Comparison of ENCODE assay signal across 12 cellular contexts in genomic region chr12:108567974-108568652, GRCh38. TPM values are rescaled to one million over a fixed set of nuclear protein-coding genes. Genes with fewer than 3 reads are reported as not detected.
DNase-seq lines count a peak whose midpoint lies in the region; ATAC-seq and TF ChIP-seq lines count a peak whose summit lies in the region.
"Had no signal": no experiment of that assay in that cellular context is flagged by ENCODE, and none has a peak within 500 bp of the region (broad histone marks: within the 10 kb centered on the region; RNA-seq: fewer than 3 reads in every experiment).

No MANE protein-coding gene starts in this region.

- H4K20me1 ChIP-seq in OCI-LY7 (ENCODE audit: insufficient read depth, low read length) = no peaks in the 10 kb centered on the region

- TF ChIP-seq CTCF in OCI-LY7 (conservative IDR thresholded peaks at IDR 0.05; ENCODE audit: low read length) = no peak

- H3K27me3 Mint-ChIP-seq in T-helper 2 cell treated with Interferon-gamma antibody and Interleukin-4, amounts not matched to agents 5 μg/mL and 100 μg/mL, for 36 hours (ENCODE audit: low read depth) = no peaks in the 10 kb centered on the region
- no peaks in the 10 kb centered on the region for H3K27me3 Mint-ChIP-seq in effector memory CD8-positive, alpha-beta T cell

- peaks cover 22% of the 10 kb centered on the region; the same call in 1 of the 2 replicates for H3K79me2 ChIP-seq in OCI-LY7 (ENCODE audit: insufficient read depth, low read depth, low read length)

- no peak for DNase-seq in T-helper 2 cell treated with Interferon-gamma antibody and Interleukin-4, amounts not matched to agents 5 μg/mL and 100 μg/mL, for 36 hours (ENCODE audit: low spot score)
- DNase-seq in T-helper 2 cell = no peak
- DNase-seq in OCI-LY7 (ENCODE audit: low spot score) = peak; percentile 17
- DNase-seq in effector memory CD8-positive, alpha-beta T cell = no peak
- DNase-seq in stimulated activated effector memory CD8-positive, alpha-beta T cell treated with anti-CD3 and anti-CD28 coated beads, Interleukin-12 subunit alpha, Interleukin-12 subunit beta, amount 100 ng/mL, for 72 hours (ENCODE audit: low spot score in 2 of 2) = no peak
- DNase-seq in SKM-1 treated with dmso at 0.1 percent for 144 hours (lab: John Stamatoyannopoulos, UW; ENCODE audit: unreplicated experiment) = no peak
- DNase-seq in left colon = no peak
- DNase-seq in DMS114 treated with DMSO at 0.1 percent for 48 hours (lab: John Stamatoyannopoulos, UW; ENCODE audit: unreplicated experiment) = no peak
- DNase-seq: OCI-M1 had no signal

- H3K9me3 Mint-ChIP-seq in T-helper 2 cell treated with Interferon-gamma antibody and Interleukin-4, amounts not matched to agents 5 μg/mL and 100 μg/mL, for 36 hours = no peaks in the 10 kb centered on the region
- H3K9me3 Mint-ChIP-seq in effector memory CD8-positive, alpha-beta T cell = no peaks in the 10 kb centered on the region
- H3K9me3 Mint-ChIP-seq in stimulated activated effector memory CD8-positive, alpha-beta T cell treated with anti-CD3 and anti-CD28 coated beads, Interleukin-12 subunit alpha, Interleukin-12 subunit beta, amount 100 ng/mL, for 72 hours = no peaks in the 10 kb centered on the region

- peak overlapping the region; percentile 93 for H3K27ac ChIP-seq in OCI-LY7 (ENCODE audit: low read depth, low read length, poor library complexity, severe bottlenecking)
- H3K27ac ChIP-seq: suprapubic skin had no signal

- H3K4me2 ChIP-seq in OCI-LY7 (ENCODE audit: low read length) = peak overlapping the region; percentile 83
- H3K4me2 ChIP-seq: smooth muscle cell had no signal

- intact Hi-C loops in OCI-LY7 (cut with micrococcal nuclease; ENCODE audit: unreplicated experiment) (loop anchor here (2.0 kb wide), 1 partner anchor 67 kb away; no protein-coding TSS in a partner anchor), left colon (cut with DNase I, micrococcal nuclease) (loop anchor here (2.0 to 10.0 kb wide), 5 partner anchors 49 to 527 kb away; partner anchors contain the start of genes ALKBH2 (in 1 of the 2), SSH1 (in 1 of the 2) and UNG (in 1 of the 2))

- peak overlapping the region; percentile 89 for H3K27ac Mint-ChIP-seq in T-helper 2 cell treated with Interferon-gamma antibody and Interleukin-4, amounts not matched to agents 5 μg/mL and 100 μg/mL, for 36 hours
- peak overlapping the region; percentile 93 to 94 for H3K27ac Mint-ChIP-seq in effector memory CD8-positive, alpha-beta T cell
- H3K27ac Mint-ChIP-seq in stimulated activated effector memory CD8-positive, alpha-beta T cell treated with anti-CD3 and anti-CD28 coated beads, Interleukin-12 subunit alpha, Interleukin-12 subunit beta, amount 100 ng/mL, for 72 hours = peak overlapping the region; percentile 93

- CTCF ChIA-PET in OCI-LY7 (lab: Charles Lee; ENCODE audit: unreplicated experiment) = interaction anchor here (0.6 to 1.7 kb wide), 6 partner anchors 9 to 70 kb away, joined by 3 to 10 read pairs (median 3); no protein-coding TSS in a partner anchor

- peak overlapping the region; percentile 15 for H3K4me3 ChIP-seq in OCI-LY7 (ENCODE audit: low read depth, low read length, poor library complexity, severe bottlenecking)
- H3K4me3 ChIP-seq: smooth muscle cell, suprapubic skin had no signal

- H3K4me1 ChIP-seq in OCI-LY7 (ENCODE audit: insufficient read depth, low read length, poor library complexity, severe bottlenecking) = peaks cover 94% of the 10 kb centered on the region

- TSS peak; percentile 89 for BruUV-seq in OCI-LY7 (replicated peaks; lab: Mats Ljungman, UMichigan)

- no peaks in the 10 kb centered on the region for H3K9me2 ChIP-seq in OCI-LY7 (ENCODE audit: insufficient read depth, low read length)

- H3K36me3 ChIP-seq in OCI-LY7 (ENCODE audit: insufficient read depth, low read length) = peaks cover 58% of the 10 kb centered on the region

- peaks cover 32% of the 10 kb centered on the region for H3K4me1 Mint-ChIP-seq in T-helper 2 cell treated with Interferon-gamma antibody and Interleukin-4, amounts not matched to agents 5 μg/mL and 100 μg/mL, for 36 hours (ENCODE audit: low read depth)
- H3K4me1 Mint-ChIP-seq in effector memory CD8-positive, alpha-beta T cell (ENCODE audit: low read depth in 2 of 2) = peaks cover 13 to 20% of the 10 kb centered on the region in 2 donors
- peaks cover 57% of the 10 kb centered on the region for H3K4me1 Mint-ChIP-seq in stimulated activated effector memory CD8-positive, alpha-beta T cell treated with anti-CD3 and anti-CD28 coated beads, Interleukin-12 subunit alpha, Interleukin-12 subunit beta, amount 100 ng/mL, for 72 hours

- POLR2A ChIA-PET in OCI-LY7 (lab: Charles Lee) = interaction anchor here (0.5 to 15.0 kb wide), 10 partner anchors 9 to 815 kb away, joined by 3 to 309 read pairs (median 4); partner anchors contain the start of genes SELPLG and TMEM119

- no peaks in the 10 kb centered on the region for H3K9me3 ChIP-seq in OCI-LY7 (ENCODE audit: low read length)
- H3K9me3 ChIP-seq: suprapubic skin had no signal

- H2AFZ ChIP-seq in OCI-LY7 (ENCODE audit: low read length) = no peak overlapping the region

- H3K4me3 Mint-ChIP-seq in T-helper 2 cell treated with Interferon-gamma antibody and Interleukin-4, amounts not matched to agents 5 μg/mL and 100 μg/mL, for 36 hours = peak overlapping the region; percentile 80
- H3K4me3 Mint-ChIP-seq in effector memory CD8-positive, alpha-beta T cell = peak overlapping the region; percentile 69 to 76
- peak overlapping the region; percentile 70 for H3K4me3 Mint-ChIP-seq in stimulated activated effector memory CD8-positive, alpha-beta T cell treated with anti-CD3 and anti-CD28 coated beads, Interleukin-12 subunit alpha, Interleukin-12 subunit beta, amount 100 ng/mL, for 72 hours

- H3K36me3 Mint-ChIP-seq in T-helper 2 cell treated with Interferon-gamma antibody and Interleukin-4, amounts not matched to agents 5 μg/mL and 100 μg/mL, for 36 hours (ENCODE audit: low read depth) = peaks cover 46% of the 10 kb centered on the region
- H3K36me3 Mint-ChIP-seq in effector memory CD8-positive, alpha-beta T cell (ENCODE audit: insufficient read depth) = peaks cover 48% of the 10 kb centered on the region
- H3K36me3 Mint-ChIP-seq in stimulated activated effector memory CD8-positive, alpha-beta T cell treated with anti-CD3 and anti-CD28 coated beads, Interleukin-12 subunit alpha, Interleukin-12 subunit beta, amount 100 ng/mL, for 72 hours = peaks cover 78% of the 10 kb centered on the region

- ATAC-seq in effector memory CD8-positive, alpha-beta T cell (replicated peaks) = no peak
- no peak for ATAC-seq in stimulated activated effector memory CD8-positive, alpha-beta T cell treated with anti-CD3 and anti-CD28 coated beads, Interleukin-12 subunit alpha, Interleukin-12 subunit beta, amount 100 ng/mL, for 72 hours
- no peak for ATAC-seq in left colon

RNA-seq across cellular contexts. Expression of gene ISCU, which starts 5.7 kb away (rescaled TPM):
- 137 and 146 TPM in 2 replicates for total RNA-seq in OCI-LY7 (2014; rRNA removed; shearing (Covaris generic))
- total RNA-seq in OCI-LY7 (2022) (123 and 130 TPM in 2 replicates), left colon (10 to 100 TPM; 87.2 to 97.3 TPM)

RNA-seq across cellular contexts. Expression of gene SART3, which starts 7.1 kb away (rescaled TPM):
- 211 and 238 TPM in 2 replicates for total RNA-seq in OCI-LY7 (2014; rRNA removed; shearing (Covaris generic))
- total RNA-seq in OCI-LY7 (2022) = 130 and 143 TPM in 2 replicates
- total RNA-seq in left colon = 10 to 100 TPM; 43.9 to 47.9 TPM

RNA-seq across cellular contexts. Expression of gene TMEM119, which starts 29.8 kb away (rescaled TPM):
- total RNA-seq in OCI-LY7 (2014; rRNA removed; shearing (Covaris generic)) = not detected in 2 replicates
- total RNA-seq in OCI-LY7 (2022) (not detected in 2 replicates), left colon (1 to 10 TPM; 3.6 to 8.0 TPM)
- total RNA-seq: activated CD8-positive, alpha-beta memory T cell treated with anti-CD3 and anti-CD28 coated beads for 36 hours had no signal

RNA-seq across cellular contexts. Expression of gene FICD, which starts 53.0 kb away (rescaled TPM):
- total RNA-seq in OCI-LY7 (2014; rRNA removed; shearing (Covaris generic)) = 8.4 and 13.1 TPM in 2 replicates
- 9.0 and 9.9 TPM in 2 replicates for total RNA-seq in OCI-LY7 (2022)
- total RNA-seq in left colon = 1 to 10 TPM; 4.6 to 5.3 TPM

Comparison
In these comparisons a context has a peak if more than half of its experiments do, and no peak if none do; other contexts are left out.
1. RNA of gene TMEM119, which starts 29.8 kb away (total RNA-seq): 3.6 to 8.0 TPM in left colon; not detected in OCI-LY7; every median in the first group is over 4 times any median in the second.
2. Peak in every context shown above with its lines, with median percentiles within 50 percentile points of each other: H3K27ac Mint-ChIP-seq and H3K4me3 Mint-ChIP-seq.